Comparison of ENCODE assay signal across 28 cellular contexts in genomic region chr3:10928961-10929471, GRCh38.
DNase-seq lines count a peak whose midpoint lies in the region; ATAC-seq and TF ChIP-seq lines count a peak whose summit lies in the region.
"Had no signal": no experiment of that assay in that cellular context is flagged by ENCODE, and none has a peak within 500 bp of the region (broad histone marks: within the 10 kb centered on the region; RNA-seq: fewer than 3 reads in every experiment).

No MANE protein-coding gene starts in this region.

- CTCF ChIA-PET in activated CD8-positive, alpha-beta memory T cell treated with anti-CD3 and anti-CD28 coated beads, Interleukin-2, amount 10 ng/mL, durations not matched to agents 7 days and 5 days (lab: Charles Lee) = no interaction called here

- no peaks in the 10 kb centered on the region for H3K9me3 ChIP-seq in upper lobe of right lung
- H3K9me3 ChIP-seq: Caco-2, HAP-1, SJSA1 had no signal

- no peak for TF ChIP-seq CTCF in upper lobe of right lung (IDR thresholded peaks at IDR 0.05)

- peak; percentile 28 for DNase-seq in activated CD8-positive, alpha-beta memory T cell treated with anti-CD3 and anti-CD28 coated beads for 24 hours
- DNase-seq in activated CD8-positive, alpha-beta memory T cell treated with anti-CD3 and anti-CD28 coated beads, Interleukin-2, amount 10 ng/mL, durations not matched to agents 7 days and 5 days = no peak
- DNase-seq in cardiac septum (ENCODE audit: low spot score) = peak; percentile 73
- no peak for DNase-seq in Right ventricle myocardium superior
- DNase-seq in mesenteric fat pad (ENCODE audit: low spot score) = peak; percentile 82
- peak; percentile 30 for DNase-seq in upper lobe of right lung
- no peak for DNase-seq in amygdala (lab: John Stamatoyannopoulos, UW)
- DNase-seq: ACHN; CD4-positive, alpha-beta memory T cell; DMS 273 treated with DMSO at 0.1 percent for 48 hours; DMS79 treated with DMSO at 0.1 percent for 48 hours; GM23248; KG1; NCI-H1436 treated with DMSO at 0.1 percent for 48 hours; NCI-H1930; NCI-H2171; NCI-H345; NCI-H524; NCI-H774; NK-92 treated with Interleukin-12 subunit alpha and Interleukin-12 subunit beta, amount 100 ng/mL, for 24 hours had no signal

- H3K4me3 Mint-ChIP-seq in activated CD8-positive, alpha-beta memory T cell treated with anti-CD3 and anti-CD28 coated beads, Interleukin-2, amount 10 ng/mL, durations not matched to agents 7 days and 5 days = no peak overlapping the region
- H3K4me3 Mint-ChIP-seq: CD4-positive, alpha-beta memory T cell had no signal

- H3K27ac Mint-ChIP-seq in activated CD8-positive, alpha-beta memory T cell treated with anti-CD3 and anti-CD28 coated beads, Interleukin-2, amount 10 ng/mL, durations not matched to agents 7 days and 5 days = no peak overlapping the region

- H3K4me1 ChIP-seq in upper lobe of right lung = no peaks in the 10 kb centered on the region
- H3K4me1 ChIP-seq: Caco-2, HAP-1 had no signal

- no peaks in the 10 kb centered on the region for H3K4me1 Mint-ChIP-seq in activated CD8-positive, alpha-beta memory T cell treated with anti-CD3 and anti-CD28 coated beads, Interleukin-2, amount 10 ng/mL, durations not matched to agents 7 days and 5 days
- H3K4me1 Mint-ChIP-seq: CD4-positive, alpha-beta memory T cell had no signal

- no peak for ATAC-seq in activated CD8-positive, alpha-beta memory T cell treated with anti-CD3 and anti-CD28 coated beads, Interleukin-2, amount 10 ng/mL, durations not matched to agents 7 days and 5 days
- ATAC-seq in Right ventricle myocardium superior (ENCODE audit: poor library complexity) = no peak
- no peak for ATAC-seq in upper lobe of right lung
- no peak for ATAC-seq in HG03469 (IDR thresholded peaks at IDR 0.05; ENCODE audit: unreplicated experiment)
- ATAC-seq: GM12878 had no signal

- intact Hi-C loops in cardiac septum (cut with DNase I) = no loop called here
- intact Hi-C loops in Right ventricle myocardium superior (cut with DNase I) = no loop called here
- intact Hi-C loops in upper lobe of right lung (cut with DNase I) = no loop called here

- H3K27ac ChIP-seq in upper lobe of right lung = no peak overlapping the region
- H3K27ac ChIP-seq: 22Rv1, BLaER1, GM23248, HL-60, SJSA1 had no signal

- no peaks in the 10 kb centered on the region for H3K9me3 Mint-ChIP-seq in activated CD8-positive, alpha-beta memory T cell treated with anti-CD3 and anti-CD28 coated beads, Interleukin-2, amount 10 ng/mL, durations not matched to agents 7 days and 5 days (ENCODE audit: low read depth)

- no peaks in the 10 kb centered on the region for H3K36me3 Mint-ChIP-seq in activated CD8-positive, alpha-beta memory T cell treated with anti-CD3 and anti-CD28 coated beads, Interleukin-2, amount 10 ng/mL, durations not matched to agents 7 days and 5 days
- H3K36me3 Mint-ChIP-seq: CD4-positive, alpha-beta memory T cell had no signal

- no peaks in the 10 kb centered on the region for H3K36me3 ChIP-seq in upper lobe of right lung
- H3K36me3 ChIP-seq: BLaER1, HAP-1, SJSA1 had no signal

- H3K27me3 ChIP-seq in upper lobe of right lung = no peaks in the 10 kb centered on the region
- H3K27me3 ChIP-seq: BLaER1, SJSA1 had no signal

- H3K4me3 ChIP-seq in upper lobe of right lung = no peak overlapping the region
- H3K4me3 ChIP-seq: BLaER1, GM12878, GM23248, HAP-1, SJSA1 had no signal

- H3K27me3 Mint-ChIP-seq in activated CD8-positive, alpha-beta memory T cell treated with anti-CD3 and anti-CD28 coated beads, Interleukin-2, amount 10 ng/mL, durations not matched to agents 7 days and 5 days = no peaks in the 10 kb centered on the region

Comparison
In these comparisons a context has a peak if more than half of its experiments do, and no peak if none do; other contexts are left out.
1. DNase-seq: peak in activated CD8-positive, alpha-beta memory T cell treated with anti-CD3 and anti-CD28 coated beads for 24 hours (single experiment), cardiac septum (single experiment), mesenteric fat pad (single experiment) and upper lobe of right lung (single experiment); none in activated CD8-positive, alpha-beta memory T cell treated with anti-CD3 and anti-CD28 coated beads, Interleukin-2, amount 10 ng/mL, durations not matched to agents 7 days and 5 days (single experiment), Right ventricle myocardium superior (single experiment) and amygdala (0 of 56).